In genomic region chrX:100083146-100083715, GRCh38 we compare ENCODE assay signal across 20 cellular contexts.
A peak's percentile ranks its signal among the peaks of the same experiment; 100 is the strongest.
DNase-seq lines count a peak whose midpoint lies in the region; ATAC-seq, FAIRE-seq and TF ChIP-seq lines count a peak whose summit lies in the region.
"Had no signal": no experiment of that assay in that cellular context is flagged by ENCODE, and none has a peak within 500 bp of the region (broad histone marks: within the 10 kb centered on the region; RNA-seq: fewer than 3 reads in every experiment).

No MANE protein-coding gene starts in this region.

- no peak overlapping the region for H3K4me2 ChIP-seq in keratinocyte (ENCODE audit: control insufficient read depth, extremely low read depth, insufficient read depth, low read depth, low read length)
- H3K4me2 ChIP-seq: BLaER1 had no signal

- no peak overlapping the region for H3K27ac Mint-ChIP-seq in activated T-helper 17 cell treated with anti-CD3 and anti-CD28 coated beads, Interleukin-2, amount 50 U/mL, for 72 hours
- H3K27ac Mint-ChIP-seq: CD8-positive, alpha-beta T cell had no signal

- peak overlapping the region; percentile 31 for H3K27ac ChIP-seq in keratinocyte (ENCODE audit: control insufficient read depth, insufficient read depth, low read length)
- no peak overlapping the region for H3K27ac ChIP-seq in caudate nucleus (ENCODE audit: low read depth, low read length)
- H3K27ac ChIP-seq: BLaER1, RWPE1, SJSA1 had no signal

- H3K4me1 ChIP-seq in keratinocyte (ENCODE audit: control insufficient read depth, extremely low read depth, insufficient read depth, low read length), result no peaks in the 10 kb centered on the region
- H3K4me1 ChIP-seq: BLaER1, SJSA1 had no signal

- H3K27me3 ChIP-seq in bronchial epithelial cell (ENCODE audit: control insufficient read depth, insufficient read depth, low read length) (no peaks in the 10 kb centered on the region), keratinocyte (ENCODE audit: control insufficient read depth, extremely low read depth, insufficient read depth, low read length) (no peaks in the 10 kb centered on the region)
- H3K27me3 ChIP-seq: SJSA1 had no signal

- H3K9ac ChIP-seq in keratinocyte (ENCODE audit: control insufficient read depth, extremely low read depth, insufficient read depth, low read length), result no peak overlapping the region
- H3K9ac ChIP-seq: BLaER1 had no signal

- dilution Hi-C loops in keratinocyte (cut with MboI; ENCODE audit: extremely low pct_ligation_motif_present, low sequenced_read_pairs), result no loop called here

- DNase-seq in NCI-H1105 treated with DMSO at 0.1 percent for 48 hours (lab: John Stamatoyannopoulos, UW) (peak; percentile 8), NCI-H1105 (lab: John Stamatoyannopoulos, UW) (no peak), bronchial epithelial cell (ENCODE audit: low read depth) (peak; percentile 63), keratinocyte (ENCODE audit: low read depth, low spot score) (no peak), urothelium cell line (ENCODE audit: low spot score) (peak; percentile 50), caudate nucleus (lab: John Stamatoyannopoulos, UW) (no peak)
- DNase-seq: 8988T; CD8-positive, alpha-beta T cell; IMR-90; NCI-H1417; NCI-H187 treated with DMSO at 0.1 percent for 48 hours; NCI-H2171 treated with DMSO at 0.1 percent for 48 hours; NCI-H774 had no signal

- no peak for ATAC-seq in HG02885 (IDR thresholded peaks at IDR 0.05; ENCODE audit: poor library complexity, unreplicated experiment)
- no peak for ATAC-seq in activated T-helper 17 cell treated with anti-CD3 and anti-CD28 coated beads, Interleukin-2, amount 50 U/mL, for 72 hours (replicated peaks)
- ATAC-seq: CD8-positive, alpha-beta T cell had no signal

- no peaks in the 10 kb centered on the region for H3K4me1 Mint-ChIP-seq in activated T-helper 17 cell treated with anti-CD3 and anti-CD28 coated beads, Interleukin-2, amount 50 U/mL, for 72 hours

- H3K4me3 ChIP-seq in bronchial epithelial cell (ENCODE audit: low read depth, low read length), result no peak overlapping the region
- no peak overlapping the region for H3K4me3 ChIP-seq in keratinocyte (ENCODE audit: control insufficient read depth in 2 of 3, extremely low read depth in 1 of 3, insufficient read depth in 2 of 3, low read depth in 1 of 3, low read length in 3 of 3)
- H3K4me3 ChIP-seq: BLaER1, SJSA1 had no signal

- no peaks in the 10 kb centered on the region for H3K36me3 Mint-ChIP-seq in activated T-helper 17 cell treated with anti-CD3 and anti-CD28 coated beads, Interleukin-2, amount 50 U/mL, for 72 hours (ENCODE audit: low read depth)
- H3K36me3 Mint-ChIP-seq: CD8-positive, alpha-beta T cell had no signal

- H3K9me3 ChIP-seq in keratinocyte (ENCODE audit: control insufficient read depth, low read depth, low read length), result no peaks in the 10 kb centered on the region
- H3K9me3 ChIP-seq: BLaER1, SJSA1 had no signal

- no peaks in the 10 kb centered on the region for H3K27me3 Mint-ChIP-seq in activated T-helper 17 cell treated with anti-CD3 and anti-CD28 coated beads, Interleukin-2, amount 50 U/mL, for 72 hours

- H3K9me3 Mint-ChIP-seq in activated T-helper 17 cell treated with anti-CD3 and anti-CD28 coated beads, Interleukin-2, amount 50 U/mL, for 72 hours, result no peaks in the 10 kb centered on the region
- H3K9me3 Mint-ChIP-seq: CD8-positive, alpha-beta T cell had no signal

- TF ChIP-seq CTCF in bronchial epithelial cell (IDR thresholded peaks at IDR 0.05; ENCODE audit: insufficient read depth, low read length, severe bottlenecking), result no peak
- no peak for TF ChIP-seq CTCF in keratinocyte (optimal IDR thresholded peaks at IDR 0.05 in 1 of 3, IDR thresholded peaks at IDR 0.05 in 1 of 3, conservative IDR thresholded peaks at IDR 0.05 in 1 of 3; ENCODE audit: extremely low read depth in 1 of 3, insufficient read depth in 2 of 3, low read length in 3 of 3)

- H2AFZ ChIP-seq in keratinocyte (ENCODE audit: control insufficient read depth, low read length), result no peak overlapping the region

- no peak for FAIRE-seq in bronchial epithelial cell (lab: Jason Lieb, UNC)
- FAIRE-seq in keratinocyte (lab: Jason Lieb, UNC), result no peak
- FAIRE-seq in urothelium cell line (lab: Jason Lieb, UNC), result no peak
- FAIRE-seq: D721Med, H54 had no signal

- H3K36me3 ChIP-seq in bronchial epithelial cell (ENCODE audit: control insufficient read depth, insufficient read depth, low read length), result no peaks in the 10 kb centered on the region
- no peaks in the 10 kb centered on the region for H3K36me3 ChIP-seq in keratinocyte (ENCODE audit: control insufficient read depth in 2 of 2, extremely low read depth in 1 of 2, insufficient read depth in 2 of 2, low read length in 2 of 2)
- H3K36me3 ChIP-seq: BLaER1, SJSA1 had no signal

- H3K9me1 ChIP-seq in keratinocyte (ENCODE audit: control insufficient read depth, extremely low read depth, insufficient read depth, low read length), result no peaks in the 10 kb centered on the region

- no peaks in the 10 kb centered on the region for H3K79me2 ChIP-seq in keratinocyte (ENCODE audit: control insufficient read depth, insufficient read depth, low read length)

- H4K20me1 ChIP-seq in keratinocyte (ENCODE audit: control insufficient read depth, extremely low read depth, insufficient read depth, low read length), result no peaks in the 10 kb centered on the region
- H4K20me1 ChIP-seq: BLaER1 had no signal

- H3K4me3 Mint-ChIP-seq in activated T-helper 17 cell treated with anti-CD3 and anti-CD28 coated beads, Interleukin-2, amount 50 U/mL, for 72 hours, result no peak overlapping the region
- H3K4me3 Mint-ChIP-seq: CD8-positive, alpha-beta T cell had no signal

Comparison
In these comparisons a context has a peak if more than half of its experiments do, and no peak if none do; other contexts are left out.
1. DNase-seq: peak in NCI-H1105 treated with DMSO at 0.1 percent for 48 hours (single experiment), bronchial epithelial cell (single experiment) and urothelium cell line (single experiment); none in NCI-H1105 (single experiment), keratinocyte (single experiment) and caudate nucleus (0 of 61).